ENCODE assay signal across 17 cellular contexts in the genomic region with DNA sequence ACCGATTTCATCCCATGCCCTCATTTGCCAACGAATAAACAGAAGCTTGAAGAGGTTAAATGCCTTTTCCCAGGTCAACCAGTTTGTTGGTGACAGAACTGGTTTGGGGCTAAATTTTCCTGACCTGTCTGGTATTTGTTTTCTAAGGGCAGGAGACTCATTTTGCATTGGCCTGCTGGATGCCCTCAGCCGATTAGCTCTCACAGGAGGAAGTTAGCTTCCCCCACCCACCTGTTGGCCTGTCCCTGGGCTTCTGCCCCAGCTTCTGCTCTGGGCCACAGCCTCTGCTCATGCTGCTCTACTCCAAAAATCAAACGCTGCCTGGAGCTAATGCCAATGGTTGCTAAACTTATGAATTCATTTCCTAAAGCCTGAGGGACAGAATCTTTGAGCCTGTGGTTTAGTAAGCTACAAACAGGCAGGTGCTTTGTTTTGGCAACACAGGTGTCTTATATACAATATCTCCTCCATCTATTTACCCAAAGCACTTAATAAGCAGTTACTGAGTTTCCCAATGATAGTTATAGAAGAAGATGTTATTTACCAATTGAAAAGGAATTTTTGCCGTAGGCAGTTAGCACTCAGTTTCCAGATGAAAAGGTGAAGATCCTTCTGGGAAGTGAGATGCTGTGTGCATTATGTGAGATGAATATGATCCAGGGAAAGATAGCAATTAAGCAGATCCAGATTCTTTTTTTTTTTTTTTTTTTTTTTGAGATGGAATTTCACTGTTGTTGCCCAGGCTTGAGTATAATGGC.
DNase-seq lines count a peak whose midpoint lies in the region; ATAC-seq, FAIRE-seq and TF ChIP-seq lines count a peak whose summit lies in the region.
"Had no signal": no experiment of that assay in that cellular context is flagged by ENCODE, and none has a peak within 500 bp of the region (broad histone marks: within the 10 kb centered on the region; RNA-seq: fewer than 3 reads in every experiment).

No MANE protein-coding gene starts in this region.

- no peak overlapping the region for H3K27ac Mint-ChIP-seq in stimulated activated naive CD8-positive, alpha-beta T cell treated with anti-CD3 and anti-CD28 coated beads, Interleukin-15, amount 100 ng/mL, for 72 hours
- H3K27ac Mint-ChIP-seq: activated CD8-positive, alpha-beta memory T cell treated with anti-CD3 and anti-CD28 coated beads, Interleukin-2, amount 10 ng/mL, durations not matched to agents 7 days and 5 days; progenitor cell of endocrine pancreas; T-helper 1 cell treated with Interleukin-12 subunit alpha and Interleukin-12 subunit beta and Interleukin-4 antibody, amounts not matched to agents 30 μg/mL and 1 μg/mL, for 36 hours had no signal

- TF ChIP-seq POLR2A in gastroesophageal sphincter (IDR thresholded peaks at IDR 0.05) (no peak), transverse colon (IDR thresholded peaks at IDR 0.05) (no peak)

- H3K36me3 ChIP-seq in HEK293 (ENCODE audit: control insufficient read depth in 2 of 2, insufficient read depth in 1 of 2, low read length in 2 of 2) = no peaks in the 10 kb centered on the region
- no peaks in the 10 kb centered on the region for H3K36me3 ChIP-seq in gastroesophageal sphincter
- no peaks in the 10 kb centered on the region for H3K36me3 ChIP-seq in pancreas
- H3K36me3 ChIP-seq in transverse colon = no peaks in the 10 kb centered on the region
- H3K36me3 ChIP-seq: suprapubic skin had no signal

- WGBS in gastroesophageal sphincter (ENCODE audit: low coverage in 1 of 2), 2 donors = 63 to 77% methylated on average over 5 of the region's 5 CpGs
- WGBS in pancreas, 2 donors = 69 to 79% methylated on average over 5 of the region's 5 CpGs
- WGBS in transverse colon (ENCODE audit: low coverage in 1 of 2), 2 donors = 73 to 94% methylated on average over 3 to 5 of the region's 5 CpGs

- DNase-seq in NCI-H748 treated with DMSO at 0.1 percent for 48 hours (lab: John Stamatoyannopoulos, UW) (peak; percentile 15), pancreas (no peak), transverse colon (no peak)
- DNase-seq in stimulated activated naive CD8-positive, alpha-beta T cell treated with anti-CD3 and anti-CD28 coated beads, Interleukin-15, amount 100 ng/mL, for 72 hours = no peak
- no peak for DNase-seq in activated CD4-positive, alpha-beta T cell treated with anti-CD3 and anti-CD28 coated beads for 1 hour
- DNase-seq: NCI-H187 treated with DMSO at 0.1 percent for 48 hours had no signal

- H3K27ac ChIP-seq in C4-2B = peak overlapping the region; percentile 73
- no peak overlapping the region for H3K27ac ChIP-seq in HEK293 (ENCODE audit: extremely low read depth, low read depth, low read length)
- H3K27ac ChIP-seq in gastroesophageal sphincter = peak overlapping the region in 3 of 4 donors; percentile 8 to 86 (median 81)
- H3K27ac ChIP-seq in pancreas = no peak overlapping the region
- H3K27ac ChIP-seq in transverse colon = no peak overlapping the region

- intact Hi-C loops in pancreas (cut with DNase I) = no loop called here
- intact Hi-C loops in transverse colon (cut with DNase I; ENCODE audit: low total_unique reads) = no loop called here

- H3K27me3 ChIP-seq in gastroesophageal sphincter (no peaks in the 10 kb centered on the region), pancreas (no peaks in the 10 kb centered on the region), transverse colon (no peaks in the 10 kb centered on the region)
- H3K27me3 ChIP-seq: suprapubic skin had no signal

- H3K9me3 Mint-ChIP-seq in stimulated activated naive CD8-positive, alpha-beta T cell treated with anti-CD3 and anti-CD28 coated beads, Interleukin-15, amount 100 ng/mL, for 72 hours = no peaks in the 10 kb centered on the region
- H3K9me3 Mint-ChIP-seq: naive thymus-derived CD8-positive, alpha-beta T cell; T-helper 1 cell treated with Interleukin-12 subunit alpha and Interleukin-12 subunit beta and Interleukin-4 antibody, amounts not matched to agents 30 μg/mL and 1 μg/mL, for 36 hours had no signal

- no peaks in the 10 kb centered on the region for H3K9me3 ChIP-seq in HEK293 (ENCODE audit: control insufficient read depth, insufficient read depth, low read depth, low read length)
- H3K9me3 ChIP-seq in gastroesophageal sphincter = no peaks in the 10 kb centered on the region
- H3K9me3 ChIP-seq in pancreas = no peaks in the 10 kb centered on the region
- no peaks in the 10 kb centered on the region for H3K9me3 ChIP-seq in transverse colon
- H3K9me3 ChIP-seq: suprapubic skin had no signal

- peaks cover 16% of the 10 kb centered on the region for H3K4me1 Mint-ChIP-seq in stimulated activated naive CD8-positive, alpha-beta T cell treated with anti-CD3 and anti-CD28 coated beads, Interleukin-15, amount 100 ng/mL, for 72 hours

- no peaks in the 10 kb centered on the region for H3K27me3 Mint-ChIP-seq in stimulated activated naive CD8-positive, alpha-beta T cell treated with anti-CD3 and anti-CD28 coated beads, Interleukin-15, amount 100 ng/mL, for 72 hours
- H3K27me3 Mint-ChIP-seq: activated CD8-positive, alpha-beta memory T cell treated with anti-CD3 and anti-CD28 coated beads, Interleukin-2, amount 10 ng/mL, durations not matched to agents 7 days and 5 days had no signal

- H3K4me1 ChIP-seq in HEK293 (ENCODE audit: control insufficient read depth, insufficient read depth, low read length) (peaks cover 4% of the 10 kb centered on the region; the same call in 1 of the 2 replicates), gastroesophageal sphincter (peaks cover 3 to 50% (median 21%) of the 10 kb centered on the region in 3 donors), pancreas (no peaks in the 10 kb centered on the region), transverse colon (peaks cover 3 to 9% (median 7%) of the 10 kb centered on the region in 4 donors)

- CTCF ChIA-PET in HEK293 (lab: Yijun Ruan, JAX) = interaction anchor here (0.6 to 1.2 kb wide), 4 partner anchors 10 to 667 kb away, joined by 3 read pairs; no protein-coding TSS in a partner anchor

- no peak overlapping the region for H3K4me3 Mint-ChIP-seq in stimulated activated naive CD8-positive, alpha-beta T cell treated with anti-CD3 and anti-CD28 coated beads, Interleukin-15, amount 100 ng/mL, for 72 hours
- H3K4me3 Mint-ChIP-seq: T-helper 1 cell treated with Interleukin-12 subunit alpha and Interleukin-12 subunit beta and Interleukin-4 antibody, amounts not matched to agents 30 μg/mL and 1 μg/mL, for 36 hours had no signal

- H3K4me3 ChIP-seq in HEK293 (ENCODE audit: low read depth, low read length) (no peak overlapping the region), gastroesophageal sphincter (no peak overlapping the region), pancreas (no peak overlapping the region), transverse colon (no peak overlapping the region)
- H3K4me3 ChIP-seq: lung, skin epidermis had no signal

- no peak for ATAC-seq in gastroesophageal sphincter
- ATAC-seq in stimulated activated naive CD8-positive, alpha-beta T cell treated with anti-CD3 and anti-CD28 coated beads, Interleukin-15, amount 100 ng/mL, for 72 hours = no peak
- no peak for ATAC-seq in pancreas

- TF ChIP-seq EP300 in gastroesophageal sphincter (IDR thresholded peaks at IDR 0.05) = no peak
- no peak for TF ChIP-seq EP300 in transverse colon (IDR thresholded peaks at IDR 0.05; ENCODE audit: low read depth)

- no peak for FAIRE-seq in pancreas (lab: Jason Lieb, UNC)
- FAIRE-seq: colon had no signal

- no peak for TF ChIP-seq CTCF in C4-2B (conservative IDR thresholded peaks at IDR 0.05)
- no peak for TF ChIP-seq CTCF in HEK293 (tag by site-specific recombination; IDR thresholded peaks at IDR 0.05)
- no peak for TF ChIP-seq CTCF in gastroesophageal sphincter (IDR thresholded peaks at IDR 0.05)
- TF ChIP-seq CTCF in pancreas (IDR thresholded peaks at IDR 0.05) = no peak
- TF ChIP-seq CTCF in transverse colon (IDR thresholded peaks at IDR 0.05) = no peak

- in situ Hi-C loops in transverse colon (cut with MboI; ENCODE audit: low pct_ligation_motif_present in 1 of 4, low pct_unique_long_range_greater_than_20kb in 1 of 4, low sequenced_read_pairs in 3 of 4) = loop anchor here in 1 of 4 donors (25.0 kb wide), 1 partner anchor 580 kb away; no protein-coding TSS in a partner anchor

- POLR2A ChIA-PET in HEK293 (lab: Yijun Ruan, JAX) = no interaction called here

TF ChIP-seq in HEK293, 187 proteins besides CTCF, POLR2A, EP300 and RAD21 (continues in another document):
- peak; percentile 46; the same call in 1 of the 2 replicates for TF ChIP-seq SCRT1 (tag by site-specific recombination; IDR thresholded peaks at IDR 0.05; ENCODE audit: borderline replicate concordance)
- TF ChIP-seq, protein P1, sequence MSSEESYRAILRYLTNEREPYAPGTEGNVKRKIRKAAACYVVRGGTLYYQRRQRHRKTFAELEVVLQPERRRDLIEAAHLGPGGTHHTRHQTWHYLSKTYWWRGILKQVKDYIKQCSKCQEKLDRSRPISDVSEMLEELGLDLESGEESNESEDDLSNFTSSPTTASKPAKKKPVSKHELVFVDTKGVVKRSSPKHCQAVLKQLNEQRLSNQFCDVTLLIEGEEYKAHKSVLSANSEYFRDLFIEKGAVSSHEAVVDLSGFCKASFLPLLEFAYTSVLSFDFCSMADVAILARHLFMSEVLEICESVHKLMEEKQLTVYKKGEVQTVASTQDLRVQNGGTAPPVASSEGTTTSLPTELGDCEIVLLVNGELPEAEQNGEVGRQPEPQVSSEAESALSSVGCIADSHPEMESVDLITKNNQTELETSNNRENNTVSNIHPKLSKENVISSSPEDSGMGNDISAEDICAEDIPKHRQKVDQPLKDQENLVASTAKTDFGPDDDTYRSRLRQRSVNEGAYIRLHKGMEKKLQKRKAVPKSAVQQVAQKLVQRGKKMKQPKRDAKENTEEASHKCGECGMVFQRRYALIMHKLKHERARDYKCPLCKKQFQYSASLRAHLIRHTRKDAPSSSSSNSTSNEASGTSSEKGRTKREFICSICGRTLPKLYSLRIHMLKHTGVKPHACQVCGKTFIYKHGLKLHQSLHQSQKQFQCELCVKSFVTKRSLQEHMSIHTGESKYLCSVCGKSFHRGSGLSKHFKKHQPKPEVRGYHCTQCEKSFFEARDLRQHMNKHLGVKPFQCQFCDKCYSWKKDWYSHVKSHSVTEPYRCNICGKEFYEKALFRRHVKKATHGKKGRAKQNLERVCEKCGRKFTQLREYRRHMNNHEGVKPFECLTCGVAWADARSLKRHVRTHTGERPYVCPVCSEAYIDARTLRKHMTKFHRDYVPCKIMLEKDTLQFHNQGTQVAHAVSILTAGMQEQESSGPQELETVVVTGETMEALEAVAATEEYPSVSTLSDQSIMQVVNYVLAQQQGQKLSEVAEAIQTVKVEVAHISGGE (tag by site-specific recombination; conservative IDR thresholded peaks at IDR 0.05; ENCODE audit: low read depth) = no peak
- TF ChIP-seq, protein P2, sequence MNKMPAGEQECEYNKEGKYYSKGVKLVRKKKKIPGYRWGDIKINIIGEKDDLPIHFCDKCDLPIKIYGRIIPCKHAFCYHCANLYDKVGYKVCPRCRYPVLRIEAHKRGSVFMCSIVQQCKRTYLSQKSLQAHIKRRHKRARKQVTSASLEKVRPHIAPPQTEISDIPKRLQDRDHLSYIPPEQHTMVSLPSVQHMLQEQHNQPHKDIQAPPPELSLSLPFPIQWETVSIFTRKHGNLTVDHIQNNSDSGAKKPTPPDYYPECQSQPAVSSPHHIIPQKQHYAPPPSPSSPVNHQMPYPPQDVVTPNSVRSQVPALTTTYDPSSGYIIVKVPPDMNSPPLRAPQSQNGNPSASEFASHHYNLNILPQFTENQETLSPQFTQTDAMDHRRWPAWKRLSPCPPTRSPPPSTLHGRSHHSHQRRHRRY (tag by site-specific recombination; IDR thresholded peaks at IDR 0.05) = no peak

Comparison
In these comparisons a context has a peak if more than half of its experiments do, and no peak if none do; other contexts are left out.
1. H3K27ac ChIP-seq: peak in C4-2B (single experiment) and gastroesophageal sphincter (3 of 4); none in HEK293 (single experiment), pancreas (0 of 4) and transverse colon (0 of 4).